In the genomic region with DNA sequence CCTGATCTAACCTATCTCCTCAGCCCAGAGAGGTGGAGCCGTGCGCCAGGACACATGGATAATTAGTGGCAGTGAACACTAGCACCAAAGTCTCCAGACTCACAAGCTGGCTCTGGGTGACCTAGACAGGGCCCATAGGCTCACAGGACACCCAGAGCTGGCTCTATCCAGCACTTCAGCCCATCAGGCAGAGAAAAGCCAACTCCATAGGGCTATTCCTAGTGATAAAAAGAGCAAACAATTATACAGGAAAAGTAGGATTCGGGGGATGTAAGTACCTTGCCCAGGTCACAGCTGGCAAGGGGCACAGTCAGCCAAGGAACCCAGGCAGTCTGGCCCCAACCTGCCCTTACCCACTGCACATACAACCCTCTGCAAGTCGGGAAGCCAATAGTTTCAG, we compare ENCODE assay signal across 13 cellular contexts.
"Had no signal": no experiment of that assay in that cellular context is flagged by ENCODE, and none has a peak within 500 bp of the region (broad histone marks: within the 10 kb centered on the region; RNA-seq: fewer than 3 reads in every experiment).

No MANE protein-coding gene starts in this region.

- H3K27ac ChIP-seq: VCaP had no signal

- H3K36me3 ChIP-seq: transverse colon had no signal

- H3K9me3 ChIP-seq: transverse colon had no signal

- H3K4me3 ChIP-seq: transverse colon had no signal

- DNase-seq: activated CD8-positive, alpha-beta memory T cell treated with anti-CD3 and anti-CD28 coated beads, Interleukin-2, amount 50 U/mL, for 4 hours; activated CD8-positive, alpha-beta T cell treated with anti-CD3 and anti-CD28 coated beads for 36 hours; activated gamma-delta T cell treated with Interleukin-2 at 50 U/mL for 16 hours; activated naive CD8-positive, alpha-beta T cell treated with anti-CD3 and anti-CD28 coated beads for 36 hours; activated T-cell treated with anti-CD3 and anti-CD28 coated beads, Interleukin-2, amount 50 U/mL, for 72 hours; foreskin melanocyte; hippocampal formation; kidney glomerular epithelial cell; nephron progenitor cell; stimulated activated CD4-positive, alpha-beta T cell treated with anti-CD3 and anti-CD28 coated beads, Interleukin-4, amount 100 ng/mL, for 24 hours; T-cell; transverse colon had no signal

- H3K27me3 ChIP-seq: transverse colon had no signal
